ENCODE assay signal across 21 cellular contexts in genomic region chr10:3647074-3647473, GRCh38.
DNase-seq lines count a peak whose midpoint lies in the region; ATAC-seq and TF ChIP-seq lines count a peak whose summit lies in the region.
"Had no signal": no experiment of that assay in that cellular context is flagged by ENCODE, and none has a peak within 500 bp of the region (broad histone marks: within the 10 kb centered on the region; RNA-seq: fewer than 3 reads in every experiment).

No MANE protein-coding gene starts in this region.

- H3K9me3 ChIP-seq in osteoblast (ENCODE audit: low read depth, low read length), result no peaks in the 10 kb centered on the region
- H3K9me3 ChIP-seq: gastroesophageal sphincter, mucosa of descending colon, neutrophil, tibial nerve had no signal

- no peaks in the 10 kb centered on the region for H4K20me1 ChIP-seq in osteoblast (ENCODE audit: insufficient read depth, low read length)

- no peaks in the 10 kb centered on the region for H3K36me3 ChIP-seq in osteoblast (ENCODE audit: insufficient read depth, low read length)
- H3K36me3 ChIP-seq: gastroesophageal sphincter, neutrophil, tibial nerve had no signal

- H3K4me3 ChIP-seq in osteoblast (ENCODE audit: insufficient read depth, low read length), result no peak overlapping the region
- H3K4me3 ChIP-seq: gastroesophageal sphincter, mucosa of descending colon, tibial nerve had no signal

- no peak for TF ChIP-seq CTCF in osteoblast (IDR thresholded peaks at IDR 0.05; ENCODE audit: extremely low read depth, low read depth, low read length)

- H3K36me3 Mint-ChIP-seq in activated CD4-positive, alpha-beta memory T cell treated with anti-CD3 and anti-CD28 coated beads for 36 hours, result no peaks in the 10 kb centered on the region
- no peaks in the 10 kb centered on the region for H3K36me3 Mint-ChIP-seq in activated CD4-positive, alpha-beta memory T cell treated with anti-CD3 and anti-CD28 coated beads, Interleukin-2, amount 10 ng/mL, durations not matched to agents 7 days and 5 days (ENCODE audit: low read depth)
- peaks cover 0 to 2% (median 0%) of the 10 kb centered on the region in 3 donors for H3K36me3 Mint-ChIP-seq in naive thymus-derived CD8-positive, alpha-beta T cell

- no peak overlapping the region for H3K4me2 ChIP-seq in osteoblast (ENCODE audit: insufficient read depth, low read length)

- no peaks in the 10 kb centered on the region for H3K27me3 ChIP-seq in osteoblast (ENCODE audit: insufficient read depth, low read length)
- H3K27me3 ChIP-seq: gastroesophageal sphincter, neutrophil, tibial nerve had no signal

- H3K27me3 Mint-ChIP-seq in activated CD4-positive, alpha-beta memory T cell treated with anti-CD3 and anti-CD28 coated beads for 36 hours, result no peaks in the 10 kb centered on the region
- peaks cover 30% of the 10 kb centered on the region for H3K27me3 Mint-ChIP-seq in activated CD4-positive, alpha-beta memory T cell treated with anti-CD3 and anti-CD28 coated beads, Interleukin-2, amount 10 ng/mL, durations not matched to agents 7 days and 5 days
- H3K27me3 Mint-ChIP-seq in naive thymus-derived CD8-positive, alpha-beta T cell, result peaks cover 4 to 20% (median 9%) of the 10 kb centered on the region in 5 donors

- intact Hi-C loops in activated CD4-positive, alpha-beta memory T cell treated with anti-CD3 and anti-CD28 coated beads for 36 hours (cut with micrococcal nuclease), result no loop called here

- ATAC-seq in HG02798 (IDR thresholded peaks at IDR 0.05; ENCODE audit: poor library complexity, unreplicated experiment) (peak; percentile 70), HG03469 (IDR thresholded peaks at IDR 0.05; ENCODE audit: unreplicated experiment) (peak; percentile 69)
- no peak for ATAC-seq in naive thymus-derived CD8-positive, alpha-beta T cell
- ATAC-seq: gastroesophageal sphincter, HCT116, mucosa of descending colon had no signal

- H3K79me2 ChIP-seq in osteoblast (ENCODE audit: insufficient read depth, low read length), result no peaks in the 10 kb centered on the region

- CTCF ChIA-PET in activated CD4-positive, alpha-beta memory T cell treated with anti-CD3 and anti-CD28 coated beads for 36 hours (lab: Charles Lee), result no interaction called here
- CTCF ChIA-PET in activated CD4-positive, alpha-beta memory T cell treated with anti-CD3 and anti-CD28 coated beads, Interleukin-2, amount 10 ng/mL, durations not matched to agents 7 days and 5 days (lab: Charles Lee), result no interaction called here

- no peak overlapping the region for H2AFZ ChIP-seq in osteoblast (ENCODE audit: low read length)

- POLR2A ChIA-PET in activated CD4-positive, alpha-beta memory T cell treated with anti-CD3 and anti-CD28 coated beads for 36 hours (lab: Charles Lee), result no interaction called here
- POLR2A ChIA-PET in activated CD4-positive, alpha-beta memory T cell treated with anti-CD3 and anti-CD28 coated beads, Interleukin-2, amount 10 ng/mL, durations not matched to agents 7 days and 5 days (lab: Charles Lee), result no interaction called here
- POLR2A ChIA-PET in naive thymus-derived CD8-positive, alpha-beta T cell (lab: Charles Lee), result no interaction called here

- no peaks in the 10 kb centered on the region for H3K9me3 Mint-ChIP-seq in activated CD4-positive, alpha-beta memory T cell treated with anti-CD3 and anti-CD28 coated beads for 36 hours
- H3K9me3 Mint-ChIP-seq in activated CD4-positive, alpha-beta memory T cell treated with anti-CD3 and anti-CD28 coated beads, Interleukin-2, amount 10 ng/mL, durations not matched to agents 7 days and 5 days, result no peaks in the 10 kb centered on the region
- peaks cover 0 to 6% (median 0%) of the 10 kb centered on the region in 9 donors for H3K9me3 Mint-ChIP-seq in naive thymus-derived CD8-positive, alpha-beta T cell

- peak; percentile 29 for DNase-seq in activated CD4-positive, alpha-beta memory T cell treated with anti-CD3 and anti-CD28 coated beads for 36 hours
- no peak for DNase-seq in activated CD4-positive, alpha-beta memory T cell treated with anti-CD3 and anti-CD28 coated beads, Interleukin-2, amount 10 ng/mL, durations not matched to agents 7 days and 5 days
- DNase-seq in naive thymus-derived CD8-positive, alpha-beta T cell, result no peak
- no peak for DNase-seq in NCI-H146 treated with DMSO at 0.1 percent for 48 hours (lab: John Stamatoyannopoulos, UW; ENCODE audit: unreplicated experiment)
- no peak for DNase-seq in osteoblast (ENCODE audit: insufficient read length, low spot score, missing footprints)
- no peak for DNase-seq in KBM-7
- DNase-seq: 8988T; C1 segment of cervical spinal cord; mucosa of descending colon; NCI-H1694; NCI-H446 treated with DMSO at 0.1 percent for 48 hours; retina; SHP77 treated with DMSO at 0.1 percent for 48 hours; stimulated activated naive CD4-positive, alpha-beta T cell had no signal

- H3K27ac Mint-ChIP-seq in activated CD4-positive, alpha-beta memory T cell treated with anti-CD3 and anti-CD28 coated beads for 36 hours, result no peak overlapping the region
- H3K27ac Mint-ChIP-seq in activated CD4-positive, alpha-beta memory T cell treated with anti-CD3 and anti-CD28 coated beads, Interleukin-2, amount 10 ng/mL, durations not matched to agents 7 days and 5 days, result no peak overlapping the region
- H3K27ac Mint-ChIP-seq in naive thymus-derived CD8-positive, alpha-beta T cell, result no peak overlapping the region

- no peaks in the 10 kb centered on the region for H3K4me1 ChIP-seq in osteoblast (ENCODE audit: insufficient read depth, low read length)
- H3K4me1 ChIP-seq: tibial nerve had no signal

- in situ Hi-C loops in KBM-7 (cut with MboI; ENCODE audit: low pct_unique_long_range_greater_than_20kb, low sequenced_read_pairs), result no loop called here

- H3K4me3 Mint-ChIP-seq in activated CD4-positive, alpha-beta memory T cell treated with anti-CD3 and anti-CD28 coated beads for 36 hours, result no peak overlapping the region
- no peak overlapping the region for H3K4me3 Mint-ChIP-seq in activated CD4-positive, alpha-beta memory T cell treated with anti-CD3 and anti-CD28 coated beads, Interleukin-2, amount 10 ng/mL, durations not matched to agents 7 days and 5 days
- H3K4me3 Mint-ChIP-seq in naive thymus-derived CD8-positive, alpha-beta T cell, result no peak overlapping the region

- H3K27ac ChIP-seq in osteoblast (ENCODE audit: low read depth, low read length), result no peak overlapping the region
- H3K27ac ChIP-seq: gastroesophageal sphincter, neutrophil, tibial nerve, VCaP had no signal

- H3K4me1 Mint-ChIP-seq in activated CD4-positive, alpha-beta memory T cell treated with anti-CD3 and anti-CD28 coated beads for 36 hours (ENCODE audit: low read depth), result peaks cover 4% of the 10 kb centered on the region
- H3K4me1 Mint-ChIP-seq in activated CD4-positive, alpha-beta memory T cell treated with anti-CD3 and anti-CD28 coated beads, Interleukin-2, amount 10 ng/mL, durations not matched to agents 7 days and 5 days, result peaks cover 10% of the 10 kb centered on the region
- H3K4me1 Mint-ChIP-seq in naive thymus-derived CD8-positive, alpha-beta T cell, result peaks cover 0 to 3% (median 0%) of the 10 kb centered on the region in 4 donors

Comparison
In these comparisons a context has a peak if more than half of its experiments do, and no peak if none do; other contexts are left out.
1. ATAC-seq: peak in HG02798 (single experiment) and HG03469 (single experiment); none in naive thymus-derived CD8-positive, alpha-beta T cell (0 of 2).